14 cellular contexts compared by ENCODE assay signal in genomic region chr14:104419865-104420458, GRCh38.
"Had no signal": no experiment of that assay in that cellular context is flagged by ENCODE, and none has a peak within 500 bp of the region (broad histone marks: within the 10 kb centered on the region; RNA-seq: fewer than 3 reads in every experiment).

No MANE protein-coding gene starts in this region.

- H3K9me3 ChIP-seq: colonic mucosa, gastrocnemius medialis, heart right ventricle, left ventricle myocardium inferior, tibial nerve had no signal

- H3K27ac ChIP-seq: cardiac muscle cell, colonic mucosa, gastrocnemius medialis, heart right ventricle, left ventricle myocardium inferior, parathyroid adenoma, tibial nerve had no signal

- H3K36me3 ChIP-seq: cardiac muscle cell, colonic mucosa, gastrocnemius medialis, heart right ventricle, left ventricle myocardium inferior, tibial nerve had no signal

- H3K9ac ChIP-seq: parathyroid adenoma had no signal

- H3K4me3 ChIP-seq: cardiac muscle cell, colonic mucosa, gastrocnemius medialis, heart right ventricle, left ventricle myocardium inferior, tibial nerve had no signal

- H3K4me1 ChIP-seq: colonic mucosa, gastrocnemius medialis, parathyroid adenoma, tibial nerve had no signal

- H3K9me3 Mint-ChIP-seq: activated CD8-positive, alpha-beta T cell treated with anti-CD3 and anti-CD28 coated beads for 36 hours; activated naive CD4-positive, alpha-beta T cell treated with anti-CD3 and anti-CD28 coated beads for 36 hours had no signal

- H3K4me3 Mint-ChIP-seq: activated CD8-positive, alpha-beta T cell treated with anti-CD3 and anti-CD28 coated beads for 36 hours; activated naive CD4-positive, alpha-beta T cell treated with anti-CD3 and anti-CD28 coated beads for 36 hours had no signal

- H3K27me3 Mint-ChIP-seq: activated CD8-positive, alpha-beta T cell treated with anti-CD3 and anti-CD28 coated beads for 36 hours had no signal

- H2AFZ ChIP-seq: parathyroid adenoma had no signal

- DNase-seq: activated CD4-positive, alpha-beta T cell treated with anti-CD3 and anti-CD28 coated beads for 1 hour; activated CD8-positive, alpha-beta T cell treated with anti-CD3 and anti-CD28 coated beads for 36 hours; activated naive CD4-positive, alpha-beta T cell treated with anti-CD3 and anti-CD28 coated beads for 36 hours; colonic mucosa; effector CD4-positive, alpha-beta T cell; gastrocnemius medialis; heart right ventricle; kidney; left ventricle myocardium inferior; small intestine; T-helper 9 cell had no signal

- H3K27ac Mint-ChIP-seq: activated CD8-positive, alpha-beta T cell treated with anti-CD3 and anti-CD28 coated beads for 36 hours; activated naive CD4-positive, alpha-beta T cell treated with anti-CD3 and anti-CD28 coated beads for 36 hours had no signal
